Comparison of ENCODE assay signal across 25 cellular contexts in genomic region chr15:81339851-81340250, GRCh38. TPM values are rescaled to one million over a fixed set of nuclear protein-coding genes. Genes with fewer than 3 reads are reported as not detected.
A peak's percentile ranks its signal among the peaks of the same experiment; 100 is the strongest.
DNase-seq lines count a peak whose midpoint lies in the region; TF ChIP-seq lines count a peak whose summit lies in the region.
"Had no signal": no experiment of that assay in that cellular context is flagged by ENCODE, and none has a peak within 500 bp of the region (broad histone marks: within the 10 kb centered on the region; RNA-seq: fewer than 3 reads in every experiment).

No MANE protein-coding gene starts in this region.

- H2BK5ac ChIP-seq in mesenchymal stem cell (ENCODE audit: low read depth, low read length, poor library complexity, severe bottlenecking) = no peak overlapping the region

- no peak overlapping the region for H3K4ac ChIP-seq in mesenchymal stem cell (ENCODE audit: low read depth in 1 of 2, low read length in 2 of 2)

- peak overlapping the region; percentile 95 for H2AK5ac ChIP-seq in mesenchymal stem cell (ENCODE audit: low read length, severe bottlenecking)

- H3K23ac ChIP-seq in mesenchymal stem cell (ENCODE audit: low read length in 2 of 2) = no peak overlapping the region

- no peak overlapping the region for H3K18ac ChIP-seq in mesenchymal stem cell (ENCODE audit: low read depth in 1 of 2, low read length in 2 of 2)

- H3K4me3 ChIP-seq in right atrium auricular region (no peak overlapping the region), coronary artery (no peak overlapping the region), mesenchymal stem cell (ENCODE audit: insufficient read depth in 1 of 2, low read depth in 1 of 2, low read length in 2 of 2) (no peak overlapping the region)
- H3K4me3 ChIP-seq: A549; BLaER1 treated with 17β-estradiol and CSF1 and Interleukin-3, amounts not matched to agents 10 nM and 100 nM; GM12878; GM23338 had no signal

- H3K9ac ChIP-seq in mesenchymal stem cell (ENCODE audit: low read length) = no peak overlapping the region
- H3K9ac ChIP-seq: BLaER1 treated with 17β-estradiol and CSF1 and Interleukin-3, amounts not matched to agents 10 nM and 100 nM had no signal

- H4K8ac ChIP-seq in mesenchymal stem cell (ENCODE audit: low read length) = no peak overlapping the region

- no peak overlapping the region for H2BK15ac ChIP-seq in mesenchymal stem cell (ENCODE audit: low read depth, poor library complexity, severe bottlenecking)

- H3K27me3 ChIP-seq in right atrium auricular region (no peaks in the 10 kb centered on the region), mesenchymal stem cell (ENCODE audit: control insufficient read depth in 1 of 2, insufficient read depth in 1 of 2, low read length in 2 of 2) (peaks cover 13 to 43% of the 10 kb centered on the region in 2 experiments)
- H3K27me3 ChIP-seq: BLaER1 treated with 17β-estradiol and CSF1 and Interleukin-3, amounts not matched to agents 10 nM and 100 nM had no signal

- no peak overlapping the region for H2BK120ac ChIP-seq in mesenchymal stem cell (ENCODE audit: low read depth, low read length)

- H2AFZ ChIP-seq in mesenchymal stem cell (ENCODE audit: low read depth, low read length) = no peak overlapping the region
- H2AFZ ChIP-seq: GM23338 had no signal

- 94% methylated on average over 3 of the region's 4 CpGs for WGBS in mesenchymal stem cell

- H3K4me1 ChIP-seq in right atrium auricular region (peaks cover 0 to 14% of the 10 kb centered on the region in 2 donors), mesenchymal stem cell (ENCODE audit: control insufficient read depth, insufficient read depth, low read depth, low read length) (peaks cover 3% of the 10 kb centered on the region)
- H3K4me1 ChIP-seq: BE2C had no signal

- peak overlapping the region; percentile 16 for H3K4me2 ChIP-seq in mesenchymal stem cell (ENCODE audit: low read length, poor library complexity, severe bottlenecking)
- H3K4me2 ChIP-seq: A549, GM23338 had no signal

- no peak overlapping the region for H4K91ac ChIP-seq in mesenchymal stem cell (ENCODE audit: low read length)

- H3K14ac ChIP-seq in mesenchymal stem cell (ENCODE audit: low read length in 2 of 2) = no peak overlapping the region

- H2BK12ac ChIP-seq in mesenchymal stem cell (ENCODE audit: low read length in 2 of 2) = no peak overlapping the region

- no peaks in the 10 kb centered on the region for H3K36me3 ChIP-seq in right atrium auricular region
- no peaks in the 10 kb centered on the region for H3K36me3 ChIP-seq in mesenchymal stem cell (ENCODE audit: control insufficient read depth in 1 of 2, insufficient read depth in 2 of 2, low read depth in 1 of 2, low read length in 2 of 2)
- H3K36me3 ChIP-seq: BE2C; BLaER1 treated with 17β-estradiol and CSF1 and Interleukin-3, amounts not matched to agents 10 nM and 100 nM had no signal

- H3K9me3 ChIP-seq in right atrium auricular region = no peaks in the 10 kb centered on the region
- no peaks in the 10 kb centered on the region for H3K9me3 ChIP-seq in mesenchymal stem cell (ENCODE audit: control insufficient read depth, low read length)
- H3K9me3 ChIP-seq: A549; BE2C; BLaER1 treated with 17β-estradiol and CSF1 and Interleukin-3, amounts not matched to agents 10 nM and 100 nM had no signal

- no peak for TF ChIP-seq CTCF in right atrium auricular region (IDR thresholded peaks at IDR 0.05)
- no peak for TF ChIP-seq CTCF in coronary artery (IDR thresholded peaks at IDR 0.05)

- DNase-seq in right atrium auricular region (ENCODE audit: low spot score) = peak; percentile 54
- no peak for DNase-seq in cardiac septum (ENCODE audit: low spot score)
- peak; percentile 26 for DNase-seq in coronary artery (ENCODE audit: low spot score)
- no peak for DNase-seq in mesenchymal stem cell
- peak; percentile 19 for DNase-seq in ureter (ENCODE audit: low spot score)
- DNase-seq in GM19238 (ENCODE audit: insufficient read length, low spot score) = no peak
- no peak for DNase-seq in germinal center (ENCODE audit: low spot score)
- no peak for DNase-seq in occipital lobe (lab: John Stamatoyannopoulos, UW)
- DNase-seq: 8988T; ACHN; AML-193; BE2C; CD4-positive, alpha-beta T cell; CD8-positive, alpha-beta memory T cell; DMS 273 treated with DMSO at 0.1 percent for 48 hours; DMS79; EL; GDM1; H9 had no signal

- H3K27ac ChIP-seq in right atrium auricular region = no peak overlapping the region
- no peak overlapping the region for H3K27ac ChIP-seq in coronary artery
- no peak overlapping the region for H3K27ac ChIP-seq in mesenchymal stem cell (ENCODE audit: low read length, poor library complexity, severe bottlenecking)
- H3K27ac ChIP-seq: A549 had no signal

- no peaks in the 10 kb centered on the region for H3K79me1 ChIP-seq in mesenchymal stem cell (replicated peaks; ENCODE audit: low read length, poor library complexity, severe bottlenecking)

- intact Hi-C loops in cardiac septum (cut with DNase I) = no loop called here

RNA-seq across cellular contexts. Expression of gene STARD5, which starts 15.9 kb away (rescaled TPM):
- total RNA-seq in right atrium auricular region (1 to 10 TPM; 2.2 to 3.0 TPM), cardiac septum (1.3 TPM), ureter (17.5 TPM), occipital lobe (5.9 TPM)
- polyA plus RNA-seq in mesenchymal stem cell (2013, experiment 1 of 2) = 2.6 TPM
- polyA plus RNA-seq in mesenchymal stem cell (2013, experiment 2 of 2) = 2.5 TPM

RNA-seq across cellular contexts. Expression of gene TMC3, which starts 34.2 kb away (rescaled TPM):
- total RNA-seq in right atrium auricular region (not detected), cardiac septum (not detected), ureter (1.4 TPM), occipital lobe (0.47 TPM)
- not detected for polyA plus RNA-seq in mesenchymal stem cell (2013, experiment 1 of 2)
- not detected for polyA plus RNA-seq in mesenchymal stem cell (2013, experiment 2 of 2)
- total RNA-seq: CD4-positive, alpha-beta T cell; CD8-positive, alpha-beta memory T cell; GM12878; GM23338; H4; H9 had no signal
- polyA plus RNA-seq: A549; CD14-positive monocyte; CD8-positive, alpha-beta memory T cell had no signal

Comparison
In these comparisons a context has a peak if more than half of its experiments do, and no peak if none do; other contexts are left out.
1. DNase-seq: peak in right atrium auricular region (single experiment), coronary artery (single experiment) and ureter (single experiment); none in cardiac septum (single experiment), mesenchymal stem cell (single experiment), GM19238 (single experiment), germinal center (single experiment) and occipital lobe (single experiment).